In the genomic region with DNA sequence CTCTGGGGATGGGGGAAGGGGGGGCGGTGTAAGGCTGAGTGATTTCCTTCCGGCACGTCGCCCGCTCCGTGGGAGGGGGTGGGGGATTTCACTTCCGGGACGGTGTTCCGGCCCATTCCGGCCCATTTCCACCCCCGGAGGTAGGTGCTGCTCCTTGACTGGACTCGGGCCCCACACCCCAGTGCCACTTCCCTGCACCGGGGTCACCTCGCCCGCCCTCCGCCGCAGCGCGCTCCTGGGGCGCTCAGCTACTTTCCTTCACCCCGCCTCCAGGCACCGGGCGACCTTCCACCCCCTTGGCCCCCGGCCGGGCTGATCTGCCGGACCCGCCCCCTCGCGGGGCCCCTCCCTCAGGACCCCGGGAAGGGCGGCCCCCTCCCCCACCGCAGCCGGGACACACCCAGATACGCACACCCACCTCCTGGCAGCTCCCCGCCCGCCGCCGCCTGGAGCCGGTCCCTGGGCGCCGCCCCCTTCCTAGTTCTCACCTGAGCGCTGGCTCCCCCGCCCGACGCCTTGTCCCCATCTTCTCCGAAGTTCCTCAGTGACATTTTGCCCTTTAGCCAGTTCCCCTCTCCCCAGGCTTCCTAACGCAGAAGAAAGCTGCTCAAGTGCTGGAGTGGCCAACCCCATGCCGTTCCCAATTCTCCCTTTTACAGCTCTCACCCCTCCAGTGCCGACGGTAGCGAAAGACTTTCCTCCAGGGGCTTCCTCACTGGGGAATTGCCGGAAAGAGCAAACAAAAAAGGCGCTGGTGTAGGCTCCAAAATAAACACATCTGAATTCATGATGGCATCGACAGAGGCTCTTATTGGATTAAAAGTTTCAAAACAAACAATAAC, we compare ENCODE assay signal across 1 cellular context.
TF ChIP-seq lines count a peak whose summit lies in the region.

TSS of gene ZBTB37 (plus strand) at position 115 of the 842 bp plus-strand sequence. CDS start 1,846 bp downstream, outside the sequence.

TF ChIP-seq in GM12878, 131 proteins besides CTCF, POLR2A, EP300 and RAD21 (continued from another document):
- peak; percentile 51 for TF ChIP-seq NKRF (conservative IDR thresholded peaks at IDR 0.05)
- peak; percentile 96 for TF ChIP-seq IKZF1 (conservative IDR thresholded peaks at IDR 0.05)
- TF ChIP-seq PAX5 (IDR thresholded peaks at IDR 0.05; ENCODE audit: borderline replicate concordance, low read depth, low read length): peak; percentile 68; the same call in 1 of the 2 replicates
- peak; percentile 46; the same call in 1 of the 2 replicates for TF ChIP-seq TCF12 (IDR thresholded peaks at IDR 0.05; ENCODE audit: low read depth, low read length)
- TF ChIP-seq ZBTB40 (IDR thresholded peaks at IDR 0.05; ENCODE audit: borderline replicate concordance): peak; percentile 82; the same call in 1 of the 2 replicates
- TF ChIP-seq MAX (IDR thresholded peaks at IDR 0.05; ENCODE audit: low read depth, low read length): 0 out of 2 replicates have a peak, but pooled peaks have one; percentile 9
- peak; percentile 39; the same call in 1 of the 2 replicates for TF ChIP-seq E2F4 (IDR thresholded peaks at IDR 0.05; ENCODE audit: low read depth, low read length)
- TF ChIP-seq TBL1XR1 (IDR thresholded peaks at IDR 0.05; ENCODE audit: low read depth, low read length): no peak
- TF ChIP-seq DPF2 (IDR thresholded peaks at IDR 0.05): peak; percentile 68; the same call in 1 of the 2 replicates
- TF ChIP-seq E4F1 (IDR thresholded peaks at IDR 0.05; ENCODE audit: borderline replicate concordance, partially characterized antibody): no peak
- TF ChIP-seq, protein P1, sequence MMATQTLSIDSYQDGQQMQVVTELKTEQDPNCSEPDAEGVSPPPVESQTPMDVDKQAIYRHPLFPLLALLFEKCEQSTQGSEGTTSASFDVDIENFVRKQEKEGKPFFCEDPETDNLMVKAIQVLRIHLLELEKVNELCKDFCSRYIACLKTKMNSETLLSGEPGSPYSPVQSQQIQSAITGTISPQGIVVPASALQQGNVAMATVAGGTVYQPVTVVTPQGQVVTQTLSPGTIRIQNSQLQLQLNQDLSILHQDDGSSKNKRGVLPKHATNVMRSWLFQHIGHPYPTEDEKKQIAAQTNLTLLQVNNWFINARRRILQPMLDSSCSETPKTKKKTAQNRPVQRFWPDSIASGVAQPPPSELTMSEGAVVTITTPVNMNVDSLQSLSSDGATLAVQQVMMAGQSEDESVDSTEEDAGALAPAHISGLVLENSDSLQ (IDR thresholded peaks at IDR 0.05): no peak
- peak in 1 of 2 experiments; percentile 83; a peak in 2 of 3 replicates for TF ChIP-seq EGR1 (IDR thresholded peaks at IDR 0.05; ENCODE audit: borderline replicate concordance in 1 of 2, low read depth in 2 of 2, low read length in 2 of 2)
- TF ChIP-seq GABPA (IDR thresholded peaks at IDR 0.05; ENCODE audit: low read depth): peak; percentile 83
- TF ChIP-seq SREBF2 (IDR thresholded peaks at IDR 0.05; ENCODE audit: low read length): peak; percentile 8; the same call in 1 of the 2 replicates
- 0 out of 2 replicates have a peak, but pooled peaks have one; percentile 37 for TF ChIP-seq KDM1A (IDR thresholded peaks at IDR 0.05; ENCODE audit: borderline replicate concordance)
- TF ChIP-seq EZH2 (IDR thresholded peaks at IDR 0.05; ENCODE audit: borderline replicate concordance, control insufficient read depth, low read depth, low read length): no peak
- TF ChIP-seq, protein P2, sequence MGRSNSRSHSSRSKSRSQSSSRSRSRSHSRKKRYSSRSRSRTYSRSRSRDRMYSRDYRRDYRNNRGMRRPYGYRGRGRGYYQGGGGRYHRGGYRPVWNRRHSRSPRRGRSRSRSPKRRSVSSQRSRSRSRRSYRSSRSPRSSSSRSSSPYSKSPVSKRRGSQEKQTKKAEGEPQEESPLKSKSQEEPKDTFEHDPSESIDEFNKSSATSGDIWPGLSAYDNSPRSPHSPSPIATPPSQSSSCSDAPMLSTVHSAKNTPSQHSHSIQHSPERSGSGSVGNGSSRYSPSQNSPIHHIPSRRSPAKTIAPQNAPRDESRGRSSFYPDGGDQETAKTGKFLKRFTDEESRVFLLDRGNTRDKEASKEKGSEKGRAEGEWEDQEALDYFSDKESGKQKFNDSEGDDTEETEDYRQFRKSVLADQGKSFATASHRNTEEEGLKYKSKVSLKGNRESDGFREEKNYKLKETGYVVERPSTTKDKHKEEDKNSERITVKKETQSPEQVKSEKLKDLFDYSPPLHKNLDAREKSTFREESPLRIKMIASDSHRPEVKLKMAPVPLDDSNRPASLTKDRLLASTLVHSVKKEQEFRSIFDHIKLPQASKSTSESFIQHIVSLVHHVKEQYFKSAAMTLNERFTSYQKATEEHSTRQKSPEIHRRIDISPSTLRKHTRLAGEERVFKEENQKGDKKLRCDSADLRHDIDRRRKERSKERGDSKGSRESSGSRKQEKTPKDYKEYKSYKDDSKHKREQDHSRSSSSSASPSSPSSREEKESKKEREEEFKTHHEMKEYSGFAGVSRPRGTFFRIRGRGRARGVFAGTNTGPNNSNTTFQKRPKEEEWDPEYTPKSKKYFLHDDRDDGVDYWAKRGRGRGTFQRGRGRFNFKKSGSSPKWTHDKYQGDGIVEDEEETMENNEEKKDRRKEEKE (IDR thresholded peaks at IDR 0.05): no peak
- peak; percentile 75 for TF ChIP-seq MTA2 (IDR thresholded peaks at IDR 0.05; ENCODE audit: low read depth)
- 0 out of 2 replicates have a peak, but pooled peaks have one; percentile 0 for TF ChIP-seq HDGF (IDR thresholded peaks at IDR 0.05)
- 0 out of 2 replicates have a peak, but pooled peaks have one; percentile 6 for TF ChIP-seq HCFC1 (IDR thresholded peaks at IDR 0.05; ENCODE audit: low read length)
- peak; percentile 91 for TF ChIP-seq MEF2B (IDR thresholded peaks at IDR 0.05; ENCODE audit: partially characterized antibody, poor library complexity, severe bottlenecking)
- TF ChIP-seq RELB (IDR thresholded peaks at IDR 0.05; ENCODE audit: low read depth): peak; percentile 36; the same call in 1 of the 2 replicates
- TF ChIP-seq, protein P3, sequence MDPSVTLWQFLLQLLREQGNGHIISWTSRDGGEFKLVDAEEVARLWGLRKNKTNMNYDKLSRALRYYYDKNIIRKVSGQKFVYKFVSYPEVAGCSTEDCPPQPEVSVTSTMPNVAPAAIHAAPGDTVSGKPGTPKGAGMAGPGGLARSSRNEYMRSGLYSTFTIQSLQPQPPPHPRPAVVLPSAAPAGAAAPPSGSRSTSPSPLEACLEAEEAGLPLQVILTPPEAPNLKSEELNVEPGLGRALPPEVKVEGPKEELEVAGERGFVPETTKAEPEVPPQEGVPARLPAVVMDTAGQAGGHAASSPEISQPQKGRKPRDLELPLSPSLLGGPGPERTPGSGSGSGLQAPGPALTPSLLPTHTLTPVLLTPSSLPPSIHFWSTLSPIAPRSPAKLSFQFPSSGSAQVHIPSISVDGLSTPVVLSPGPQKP (IDR thresholded peaks at IDR 0.05; ENCODE audit: low read depth, low read length): peak; percentile 80
- TF ChIP-seq RB1 (IDR thresholded peaks at IDR 0.05; ENCODE audit: borderline replicate concordance): peak; percentile 58; the same call in 1 of the 2 replicates
- TF ChIP-seq NR2C1 (IDR thresholded peaks at IDR 0.05): peak; percentile 93
- TF ChIP-seq EED (IDR thresholded peaks at IDR 0.05; ENCODE audit: low read depth): peak; percentile 35; the same call in 1 of the 2 replicates
- TF ChIP-seq IKZF2 (IDR thresholded peaks at IDR 0.05): peak; percentile 62 to 75; a peak in 2 of 4 replicates
- TF ChIP-seq GATAD2B (conservative IDR thresholded peaks at IDR 0.05; ENCODE audit: low read depth): peak; percentile 78; the same call in 1 of the 2 replicates
- TF ChIP-seq SP1 (IDR thresholded peaks at IDR 0.05; ENCODE audit: low read depth, low read length): no peak
